In genomic region chrX:48141810-48142508, GRCh38 we compare ENCODE assay signal across 12 cellular contexts. TPM values are rescaled to one million over a fixed set of nuclear protein-coding genes. Genes with fewer than 3 reads are reported as not detected.
DNase-seq lines count a peak whose midpoint lies in the region; ATAC-seq, FAIRE-seq and TF ChIP-seq lines count a peak whose summit lies in the region.
"Not testable (repeated sequence)": the region's sequence is repeated elsewhere in the genome, so short reads cannot be mapped to it uniquely, and the experiment has no call there.
"Had no signal": no experiment of that assay in that cellular context is flagged by ENCODE, and none has a peak within 500 bp of the region (broad histone marks: within the 10 kb centered on the region; RNA-seq: fewer than 3 reads in every experiment).

No MANE protein-coding gene starts in this region.

- not testable (repeated sequence) for DNase-seq in CD4-positive, CD25-positive, alpha-beta regulatory T cell; GM12891 (ENCODE audit: insufficient read length, low spot score); activated T-cell treated with anti-CD3 and anti-CD28 coated beads, Interleukin-2, amount 50 U/mL, for 4 hours; astrocyte (ENCODE audit: low read depth); endothelial cell of umbilical vein (ENCODE audit: low read depth, low spot score); natural killer cell

- not testable (repeated sequence) for H3K36me3 Mint-ChIP-seq in CD4-positive, CD25-positive, alpha-beta regulatory T cell; activated T-cell treated with anti-CD3 and anti-CD28 coated beads, Interleukin-2, amount 50 U/mL, for 4 hours (ENCODE audit: insufficient read depth); astrocyte (ENCODE audit: low read depth, unreplicated experiment); natural killer cell

- H3K4me1 Mint-ChIP-seq in CD4-positive, CD25-positive, alpha-beta regulatory T cell: peaks cover 0 to 11% (median 0%) of the 10 kb centered on the region in 4 donors
- H3K4me1 Mint-ChIP-seq in activated T-cell treated with anti-CD3 and anti-CD28 coated beads, Interleukin-2, amount 50 U/mL, for 4 hours (ENCODE audit: low read depth): peaks cover 12% of the 10 kb centered on the region
- H3K4me1 Mint-ChIP-seq in astrocyte (ENCODE audit: low read depth, unreplicated experiment); natural killer cell: not testable (repeated sequence)

- peak; percentile 90 for FAIRE-seq in GM12891 (lab: Jason Lieb, UNC)
- peak; percentile 90 for FAIRE-seq in astrocyte (lab: Jason Lieb, UNC)
- peak; percentile 85 for FAIRE-seq in endothelial cell of umbilical vein (lab: Jason Lieb, UNC)

- H3K27ac ChIP-seq in CD4-positive, CD25-positive, alpha-beta regulatory T cell (ENCODE audit: insufficient read depth, low read length, poor library complexity, severe bottlenecking); astrocyte (ENCODE audit: low read depth, low read length); endothelial cell of umbilical vein (ENCODE audit: insufficient read depth, low read depth, low read length): not testable (repeated sequence)

- H3K4me2 ChIP-seq in astrocyte (ENCODE audit: low read length); endothelial cell of umbilical vein (ENCODE audit: insufficient read depth, low read length): not testable (repeated sequence)

- POLR2A ChIA-PET in endothelial cell of umbilical vein (lab: Charles Lee): not testable (repeated sequence)

- dilution Hi-C loops in endothelial cell of umbilical vein (cut with MboI; ENCODE audit: extremely low pct_ligation_motif_present, low sequenced_read_pairs): not testable (repeated sequence)

- not testable (repeated sequence) for H3K9me3 Mint-ChIP-seq in CD4-positive, CD25-positive, alpha-beta regulatory T cell; activated T-cell treated with anti-CD3 and anti-CD28 coated beads, Interleukin-2, amount 50 U/mL, for 4 hours; astrocyte (ENCODE audit: unreplicated experiment); natural killer cell

- not testable (repeated sequence) for H2AFZ ChIP-seq in astrocyte (ENCODE audit: low read depth, low read length); endothelial cell of umbilical vein (ENCODE audit: low read depth, low read length)

- intact Hi-C loops in endothelial cell of umbilical vein (cut with micrococcal nuclease); natural killer cell (cut with micrococcal nuclease): not testable (repeated sequence)

- H3K4me3 ChIP-seq in CD4-positive, CD25-positive, alpha-beta regulatory T cell (ENCODE audit: low read depth, low read length); astrocyte (ENCODE audit: insufficient read depth, low read depth, low read length); endothelial cell of umbilical vein (replicated peaks in 1 of 3; ENCODE audit: insufficient read depth in 1 of 3, low read depth in 1 of 3, low read length in 3 of 3): not testable (repeated sequence)

- CTCF ChIA-PET in endothelial cell of umbilical vein (lab: Charles Lee): not testable (repeated sequence)

- not testable (repeated sequence) for TF ChIP-seq CTCF in astrocyte (IDR thresholded peaks at IDR 0.05; ENCODE audit: insufficient read depth, low read depth, low read length); endothelial cell of umbilical vein (IDR thresholded peaks at IDR 0.05; ENCODE audit: extremely low read depth in 1 of 2, insufficient read depth in 1 of 2, low read depth in 1 of 2, low read length in 2 of 2); natural killer cell (IDR thresholded peaks at IDR 0.05)

- not testable (repeated sequence) for H3K4me1 ChIP-seq in CD4-positive, CD25-positive, alpha-beta regulatory T cell (ENCODE audit: control insufficient read depth, insufficient read depth, low read length, poor library complexity, severe bottlenecking); astrocyte (ENCODE audit: insufficient read depth, low read length); endothelial cell of umbilical vein (ENCODE audit: control insufficient read depth, extremely low read depth, insufficient read depth, low read length)

- not testable (repeated sequence) for H3K27me3 ChIP-seq in CD4-positive, CD25-positive, alpha-beta regulatory T cell (ENCODE audit: control insufficient read depth, insufficient read depth, low read length); astrocyte (ENCODE audit: insufficient read depth, low read length); endothelial cell of umbilical vein (ENCODE audit: control insufficient read depth in 2 of 2, insufficient read depth in 2 of 2, low read length in 2 of 2)

- peak; percentile 79 to 81 for ATAC-seq in CD4-positive, CD25-positive, alpha-beta regulatory T cell (ENCODE audit: low read depth in 2 of 2)
- peak; percentile 64 to 71 for ATAC-seq in activated CD4-positive, CD25-positive, alpha-beta regulatory T cell treated with anti-CD3 and anti-CD28 coated beads, Interleukin-2, amount 50 U/mL, for 24 hours
- ATAC-seq in activated T-cell treated with anti-CD3 and anti-CD28 coated beads, Interleukin-2, amount 50 U/mL, for 4 hours: peak; percentile 59 to 73
- peak; percentile 49 to 60 (median 57) for ATAC-seq in natural killer cell

- not testable (repeated sequence) for H3K27ac Mint-ChIP-seq in CD4-positive, CD25-positive, alpha-beta regulatory T cell; astrocyte (ENCODE audit: unreplicated experiment); natural killer cell

- H3K27me3 Mint-ChIP-seq in CD4-positive, CD25-positive, alpha-beta regulatory T cell; activated T-cell treated with anti-CD3 and anti-CD28 coated beads, Interleukin-2, amount 50 U/mL, for 4 hours (ENCODE audit: low read depth); astrocyte (ENCODE audit: low read depth, unreplicated experiment): not testable (repeated sequence)
- H3K27me3 Mint-ChIP-seq in natural killer cell (ENCODE audit: low read depth in 2 of 2): peaks cover 0 to 15% of the 10 kb centered on the region in 2 donors

- not testable (repeated sequence) for H3K9me3 ChIP-seq in CD4-positive, CD25-positive, alpha-beta regulatory T cell (ENCODE audit: control insufficient read depth in 2 of 2, low read length in 2 of 2); astrocyte (ENCODE audit: insufficient read depth, low read depth, low read length); endothelial cell of umbilical vein (replicated peaks; ENCODE audit: control insufficient read depth, insufficient read depth, low read length)

- not testable (repeated sequence) for H3K9ac ChIP-seq in astrocyte (ENCODE audit: low read length); endothelial cell of umbilical vein (replicated peaks; ENCODE audit: extremely low read depth, insufficient read depth, low read length)

- BruUV-seq in endothelial cell of umbilical vein (replicated peaks; lab: Mats Ljungman, UMichigan): not testable (repeated sequence)

- not testable (repeated sequence) for H3K79me2 ChIP-seq in astrocyte (ENCODE audit: insufficient read depth, low read length); endothelial cell of umbilical vein (ENCODE audit: control insufficient read depth, insufficient read depth, low read length)

- not testable (repeated sequence) for H3K9me1 ChIP-seq in endothelial cell of umbilical vein (replicated peaks; ENCODE audit: control insufficient read depth, extremely low read depth, insufficient read depth, low read length)

- H3K4me3 Mint-ChIP-seq in CD4-positive, CD25-positive, alpha-beta regulatory T cell; activated T-cell treated with anti-CD3 and anti-CD28 coated beads, Interleukin-2, amount 50 U/mL, for 4 hours; astrocyte (ENCODE audit: unreplicated experiment); natural killer cell: not testable (repeated sequence)

- not testable (repeated sequence) for TF ChIP-seq POLR2A in GM12891 (IDR thresholded peaks at IDR 0.05; ENCODE audit: low read depth, low read length); endothelial cell of umbilical vein (IDR thresholded peaks at IDR 0.05; ENCODE audit: low read depth, low read length)

- not testable (repeated sequence) for H4K20me1 ChIP-seq in astrocyte (ENCODE audit: insufficient read depth, low read length); endothelial cell of umbilical vein (replicated peaks; ENCODE audit: control insufficient read depth, extremely low read depth, insufficient read depth, low read length)

- not testable (repeated sequence) for H3K36me3 ChIP-seq in CD4-positive, CD25-positive, alpha-beta regulatory T cell (ENCODE audit: control insufficient read depth, insufficient read depth, low read length); astrocyte (ENCODE audit: insufficient read depth, low read length); endothelial cell of umbilical vein (ENCODE audit: control insufficient read depth in 2 of 2, extremely low read depth in 1 of 2, insufficient read depth in 2 of 2, low read length in 2 of 2)

RNA-seq across cellular contexts. Expression of gene SPACA5B, which starts 11.5 kb away (rescaled TPM):
- not detected for total RNA-seq in CD4-positive, CD25-positive, alpha-beta regulatory T cell
- polyA plus RNA-seq in CD4-positive, CD25-positive, alpha-beta regulatory T cell: not detected
- not detected for polyA plus RNA-seq in GM12891 (2012; ENCODE audit: low read depth, missing spikeins)
- not detected for total RNA-seq in activated T-cell treated with anti-CD3 and anti-CD28 coated beads, Interleukin-2, amount 50 U/mL, for 4 hours
- total RNA-seq in astrocyte: not detected in 2 replicates
- not detected in 2 replicates for total RNA-seq in endothelial cell of umbilical vein
- polyA plus RNA-seq in endothelial cell of umbilical vein: not detected in 2 replicates
- not detected in 2 replicates for polyA plus RNA-seq in endothelial cell of umbilical vein (2011; cell fraction: cytosol; rRNA removed)
- polyA plus RNA-seq in endothelial cell of umbilical vein (2011; cell fraction: nucleus; rRNA removed): not detected in 2 replicates
- polyA plus RNA-seq in endothelial cell of umbilical vein (2012): not detected in 2 replicates
- polyA minus RNA-seq in endothelial cell of umbilical vein: not detected in 2 replicates
- polyA minus RNA-seq in endothelial cell of umbilical vein (2011; cell fraction: cytosol; rRNA and poly(A)+ RNA removed): not detected
- not detected in 2 replicates for polyA minus RNA-seq in endothelial cell of umbilical vein (2011; cell fraction: nucleus; rRNA and poly(A)+ RNA removed)
- not detected for total RNA-seq in natural killer cell
- total RNA-seq: A673, Daoy, G401, H4, Peyer's patch had no signal

RNA-seq across cellular contexts. Expression of gene SSX5, which starts 54.6 kb away (rescaled TPM):
- total RNA-seq in CD4-positive, CD25-positive, alpha-beta regulatory T cell: not detected
- not detected for polyA plus RNA-seq in CD4-positive, CD25-positive, alpha-beta regulatory T cell
- polyA plus RNA-seq in GM12891 (2012; ENCODE audit: low read depth, missing spikeins): not detected
- not detected for total RNA-seq in activated T-cell treated with anti-CD3 and anti-CD28 coated beads, Interleukin-2, amount 50 U/mL, for 4 hours
- not detected in 2 replicates for total RNA-seq in astrocyte
- total RNA-seq in endothelial cell of umbilical vein: not detected in 2 replicates
- polyA plus RNA-seq in endothelial cell of umbilical vein: not detected in 2 replicates
- polyA plus RNA-seq in endothelial cell of umbilical vein (2011; cell fraction: cytosol; rRNA removed): not detected in 2 replicates
- polyA plus RNA-seq in endothelial cell of umbilical vein (2011; cell fraction: nucleus; rRNA removed): not detected in 2 replicates
- polyA plus RNA-seq in endothelial cell of umbilical vein (2012): not detected in 2 replicates
- polyA minus RNA-seq in endothelial cell of umbilical vein: not detected in 2 replicates
- polyA minus RNA-seq in endothelial cell of umbilical vein (2011; cell fraction: cytosol; rRNA and poly(A)+ RNA removed): not detected
- polyA minus RNA-seq in endothelial cell of umbilical vein (2011; cell fraction: nucleus; rRNA and poly(A)+ RNA removed): not detected in 2 replicates
- not detected for total RNA-seq in natural killer cell
- total RNA-seq: A673, Daoy, G401, H4, Peyer's patch had no signal
